12 cellular contexts compared by ENCODE assay signal in genomic region chr4:1204286-1204827, GRCh38. TPM values are rescaled to one million over a fixed set of nuclear protein-coding genes. Genes with fewer than 3 reads are reported as not detected.
DNase-seq lines count a peak whose midpoint lies in the region; FAIRE-seq and TF ChIP-seq lines count a peak whose summit lies in the region.
"Had no signal": no experiment of that assay in that cellular context is flagged by ENCODE, and none has a peak within 500 bp of the region (broad histone marks: within the 10 kb centered on the region; RNA-seq: fewer than 3 reads in every experiment).

No MANE protein-coding gene starts in this region.

- H2AFZ ChIP-seq in SU-DHL-6 (ENCODE audit: low read depth, low read length, severe bottlenecking): no peak overlapping the region

- no peaks in the 10 kb centered on the region for H3K36me3 ChIP-seq in SU-DHL-6 (ENCODE audit: low read length)
- no peaks in the 10 kb centered on the region for H3K36me3 ChIP-seq in kidney (ENCODE audit: control insufficient read depth in 1 of 2, insufficient read depth in 2 of 2, low read length in 2 of 2)
- H3K36me3 ChIP-seq in spleen: peaks cover 0 to 16% (median 0%) of the 10 kb centered on the region in 6 donors

- intact Hi-C loops in kidney (cut with DNase I): no loop called here
- intact Hi-C loops in spleen (cut with DNase I; ENCODE audit: low total_unique reads): no loop called here

- no peaks in the 10 kb centered on the region for H3K9me2 ChIP-seq in SU-DHL-6 (replicated peaks; ENCODE audit: insufficient read depth, low read length)

- H3K9me3 ChIP-seq in SU-DHL-6 (ENCODE audit: insufficient read depth, low read length) (no peaks in the 10 kb centered on the region), kidney (ENCODE audit: control insufficient read depth in 1 of 2, low read length in 2 of 2) (no peaks in the 10 kb centered on the region), spleen (no peaks in the 10 kb centered on the region)

- no peak overlapping the region for H3K4me3 Mint-ChIP-seq in T-helper 2 cell treated with Interferon-gamma antibody and Interleukin-4, amounts not matched to agents 5 μg/mL and 100 μg/mL, for 36 hours
- H3K4me3 Mint-ChIP-seq: stimulated activated naive CD8-positive, alpha-beta T cell treated with anti-CD3 and anti-CD28 coated beads, Interleukin-15, Interleukin-2, amounts not matched to agents 100 ng/mL and 50 ng/mL, for 24 hours had no signal

- H3K27me3 ChIP-seq in SU-DHL-6 (ENCODE audit: low read length): no peaks in the 10 kb centered on the region
- no peaks in the 10 kb centered on the region for H3K27me3 ChIP-seq in spleen (replicated peaks in 1 of 7)

- FAIRE-seq in kidney (lab: Jason Lieb, UNC): no peak
- FAIRE-seq: A204.1 had no signal

- H3K36me3 Mint-ChIP-seq in T-helper 2 cell treated with Interferon-gamma antibody and Interleukin-4, amounts not matched to agents 5 μg/mL and 100 μg/mL, for 36 hours (ENCODE audit: low read depth): peaks cover 17% of the 10 kb centered on the region

- TF ChIP-seq CTCF in SU-DHL-6 (IDR thresholded peaks at IDR 0.05; ENCODE audit: insufficient read depth, low read length, poor library complexity, severe bottlenecking) (no peak), kidney (IDR thresholded peaks at IDR 0.05; ENCODE audit: borderline replicate concordance, extremely low read depth, insufficient read depth) (no peak), spleen (IDR thresholded peaks at IDR 0.05 in 8 of 11, conservative IDR thresholded peaks at IDR 0.05 in 3 of 11) (no peak)

- peaks cover 3 to 20% of the 10 kb centered on the region in 2 donors for H3K4me1 ChIP-seq in kidney (ENCODE audit: control insufficient read depth in 1 of 2, insufficient read depth in 1 of 2, low read depth in 1 of 2, low read length in 2 of 2)
- peaks cover 31 to 100% (median 91%) of the 10 kb centered on the region in 6 donors for H3K4me1 ChIP-seq in spleen

- 0 out of 2 replicates have a peak, but pooled peaks cover 6% of the 10 kb centered on the region for H3K79me2 ChIP-seq in SU-DHL-6 (ENCODE audit: insufficient read depth, low read length)

- no peak overlapping the region for H3K4me2 ChIP-seq in SU-DHL-6 (ENCODE audit: low read depth, low read length, poor library complexity, severe bottlenecking)

- DNase-seq in T-helper 2 cell treated with Interferon-gamma antibody and Interleukin-4, amounts not matched to agents 5 μg/mL and 100 μg/mL, for 36 hours (ENCODE audit: low spot score): no peak
- DNase-seq in T-helper 2 cell: no peak
- peak; percentile 51 for DNase-seq in kidney
- DNase-seq in spleen: peak; percentile 71
- no peak for DNase-seq in stimulated activated CD4-positive, alpha-beta T cell treated with anti-CD3 and anti-CD28 coated beads, Interleukin-1b, Interleukin-23, amount 100 ng/mL, for 48 hours
- DNase-seq in NCI-H1436 (lab: John Stamatoyannopoulos, UW): no peak
- no peak for DNase-seq in NCI-H1436 treated with DMSO at 0.1 percent for 48 hours (lab: John Stamatoyannopoulos, UW)
- DNase-seq: activated gamma-delta T cell, DMS53 had no signal

- no peak overlapping the region for H3K9ac ChIP-seq in SU-DHL-6 (ENCODE audit: low read length)
- H3K9ac ChIP-seq in kidney (ENCODE audit: low read length in 2 of 2): no peak overlapping the region

- H3K4me3 ChIP-seq in SU-DHL-6 (ENCODE audit: insufficient read depth, low read length, poor library complexity, severe bottlenecking): no peak overlapping the region
- no peak overlapping the region for H3K4me3 ChIP-seq in kidney (ENCODE audit: low read length in 2 of 2)
- no peak overlapping the region for H3K4me3 ChIP-seq in spleen

- H3K4me1 Mint-ChIP-seq in T-helper 2 cell treated with Interferon-gamma antibody and Interleukin-4, amounts not matched to agents 5 μg/mL and 100 μg/mL, for 36 hours (ENCODE audit: low read depth): peaks cover 25% of the 10 kb centered on the region

- H3F3A ChIP-seq in SU-DHL-6 (ENCODE audit: insufficient read depth): peaks cover 12% of the 10 kb centered on the region

- peak overlapping the region; percentile 99 for H3K27ac Mint-ChIP-seq in T-helper 2 cell treated with Interferon-gamma antibody and Interleukin-4, amounts not matched to agents 5 μg/mL and 100 μg/mL, for 36 hours

- H4K20me1 ChIP-seq in SU-DHL-6 (ENCODE audit: low read depth, low read length): no peaks in the 10 kb centered on the region

- H3K9me3 Mint-ChIP-seq in T-helper 2 cell treated with Interferon-gamma antibody and Interleukin-4, amounts not matched to agents 5 μg/mL and 100 μg/mL, for 36 hours: no peaks in the 10 kb centered on the region
- H3K9me3 Mint-ChIP-seq: stimulated activated naive CD8-positive, alpha-beta T cell treated with anti-CD3 and anti-CD28 coated beads, Interleukin-15, Interleukin-2, amounts not matched to agents 100 ng/mL and 50 ng/mL, for 24 hours had no signal

- H3K27ac ChIP-seq in SU-DHL-6 (ENCODE audit: low read depth, low read length) (peak overlapping the region; percentile 60), kidney (ENCODE audit: low read depth in 2 of 2, low read length in 2 of 2) (no peak overlapping the region), spleen (peak overlapping the region in 6 of 8 donors; percentile 74 to 96 (median 91))

- H3K27me3 Mint-ChIP-seq in T-helper 2 cell treated with Interferon-gamma antibody and Interleukin-4, amounts not matched to agents 5 μg/mL and 100 μg/mL, for 36 hours (ENCODE audit: low read depth): no peaks in the 10 kb centered on the region
- H3K27me3 Mint-ChIP-seq: stimulated activated naive CD8-positive, alpha-beta T cell treated with anti-CD3 and anti-CD28 coated beads, Interleukin-15, Interleukin-2, amounts not matched to agents 100 ng/mL and 50 ng/mL, for 24 hours had no signal

- 91 to 95% (median 92%) methylated on average over 21 of the region's 21 CpGs for WGBS in spleen, 5 donors

- TF ChIP-seq POLR2A in spleen (IDR thresholded peaks at IDR 0.05): no peak

RNA-seq across cellular contexts. Expression of gene SPON2, which starts 32.0 kb away (rescaled TPM):
- 116 TPM for total RNA-seq in kidney
- 16.7 TPM for polyA plus RNA-seq in kidney (ENCODE audit: insufficient read depth, low read depth, low replicate concordance)
- 10 to 100 TPM; 15.5 to 51.3 (median 43.7) TPM for total RNA-seq in spleen
- polyA plus RNA-seq in spleen: 10 to 100 TPM in 2 of 3 donors, 1 to 10 TPM in 1; 8.3 to 29.8 (median 11.7) TPM

RNA-seq across cellular contexts. Expression of gene CTBP1, which starts 44.6 kb away (rescaled TPM):
- total RNA-seq in kidney (170 TPM), spleen (100 to 1,000 TPM; 162 to 226 (median 196) TPM)
- polyA plus RNA-seq in kidney (ENCODE audit: insufficient read depth, low read depth, low replicate concordance) (96.1 TPM), spleen (100 to 1,000 TPM; 101 to 176 (median 123) TPM)

Comparison
In these comparisons a context has a peak if more than half of its experiments do, and no peak if none do; other contexts are left out.
1. DNase-seq: peak in kidney (single experiment) and spleen (single experiment); none in T-helper 2 cell treated with Interferon-gamma antibody and Interleukin-4, amounts not matched to agents 5 μg/mL and 100 μg/mL, for 36 hours (single experiment), T-helper 2 cell (0 of 5), stimulated activated CD4-positive, alpha-beta T cell treated with anti-CD3 and anti-CD28 coated beads, Interleukin-1b, Interleukin-23, amount 100 ng/mL, for 48 hours (single experiment), NCI-H1436 (single experiment) and NCI-H1436 treated with DMSO at 0.1 percent for 48 hours (single experiment).
2. H3K27ac ChIP-seq: peak in SU-DHL-6 (single experiment) and spleen (6 of 8); none in kidney (0 of 2).